11 cellular contexts compared by ENCODE assay signal in genomic region chr4:123986268-123986798, GRCh38.
DNase-seq lines count a peak whose midpoint lies in the region; FAIRE-seq and TF ChIP-seq lines count a peak whose summit lies in the region.
"Had no signal": no experiment of that assay in that cellular context is flagged by ENCODE, and none has a peak within 500 bp of the region (broad histone marks: within the 10 kb centered on the region; RNA-seq: fewer than 3 reads in every experiment).

No MANE protein-coding gene starts in this region.

- H3K4me1 Mint-ChIP-seq in nephron (peaks cover 10% of the 10 kb centered on the region), Caco-2 (ENCODE audit: low read depth, unreplicated experiment) (no peaks in the 10 kb centered on the region)
- H3K4me1 Mint-ChIP-seq: activated naive CD4-positive, alpha-beta T cell treated with anti-CD3 and anti-CD28 coated beads, Interleukin-2, amount 50 U/mL, for 24 hours had no signal

- TF ChIP-seq POLR2A in esophagus squamous epithelium (IDR thresholded peaks at IDR 0.05) = no peak

- no peaks in the 10 kb centered on the region for H3K27me3 Mint-ChIP-seq in nephron (ENCODE audit: low read depth)
- no peaks in the 10 kb centered on the region for H3K27me3 Mint-ChIP-seq in Caco-2 (ENCODE audit: insufficient read depth, unreplicated experiment)
- H3K27me3 Mint-ChIP-seq: activated naive CD4-positive, alpha-beta T cell treated with anti-CD3 and anti-CD28 coated beads, Interleukin-2, amount 50 U/mL, for 24 hours had no signal

- H3K27ac Mint-ChIP-seq in nephron (peak overlapping the region; percentile 40 to 93 (median 77)), Caco-2 (ENCODE audit: unreplicated experiment) (no peak overlapping the region)
- H3K27ac Mint-ChIP-seq: activated naive CD4-positive, alpha-beta T cell treated with anti-CD3 and anti-CD28 coated beads, Interleukin-2, amount 50 U/mL, for 24 hours had no signal

- H3K4me3 ChIP-seq in AG04449 (ENCODE audit: low read depth, low read length) (no peak overlapping the region), esophagus squamous epithelium (no peak overlapping the region), Caco-2 (ENCODE audit: low read depth, low read length) (no peak overlapping the region)
- H3K4me3 ChIP-seq: BLaER1 treated with 17β-estradiol and CSF1 and Interleukin-3, amounts not matched to agents 10 nM and 100 nM had no signal

- H3K27me3 ChIP-seq in esophagus squamous epithelium = no peaks in the 10 kb centered on the region
- H3K27me3 ChIP-seq in Caco-2 (replicated peaks; ENCODE audit: control insufficient read depth, insufficient read depth, low read length) = no peaks in the 10 kb centered on the region
- H3K27me3 ChIP-seq: BLaER1 treated with 17β-estradiol and CSF1 and Interleukin-3, amounts not matched to agents 10 nM and 100 nM had no signal

- CTCF ChIA-PET in AG04449 (lab: Yijun Ruan, JAX) (no interaction called here), Caco-2 (lab: Charles Lee) (no interaction called here)

- BruUV-seq in Caco-2 (replicated peaks; lab: Mats Ljungman, UMichigan) = no TSS peak

- intact Hi-C loops in esophagus squamous epithelium (cut with DNase I) = no loop called here
- intact Hi-C loops in Caco-2 (cut with micrococcal nuclease; ENCODE audit: unreplicated experiment) = no loop called here

- H3K9me3 Mint-ChIP-seq in nephron (peaks cover 17% of the 10 kb centered on the region), Caco-2 (ENCODE audit: unreplicated experiment) (no peaks in the 10 kb centered on the region)
- H3K9me3 Mint-ChIP-seq: activated naive CD4-positive, alpha-beta T cell treated with anti-CD3 and anti-CD28 coated beads, Interleukin-2, amount 50 U/mL, for 24 hours had no signal

- H3K27ac ChIP-seq in esophagus squamous epithelium = peak overlapping the region in 3 of 4 donors; percentile 26 to 75 (median 64)
- H3K27ac ChIP-seq: BLaER1 treated with 17β-estradiol and CSF1 and Interleukin-3, amounts not matched to agents 10 nM and 100 nM had no signal

- WGBS in esophagus squamous epithelium, 2 donors = 32 to 49% methylated on average over 2 of the region's 2 CpGs

- no peaks in the 10 kb centered on the region for H3K9me3 ChIP-seq in esophagus squamous epithelium
- H3K9me3 ChIP-seq in Caco-2 = no peaks in the 10 kb centered on the region; the same call in 1 of the 2 replicates
- H3K9me3 ChIP-seq: BLaER1 treated with 17β-estradiol and CSF1 and Interleukin-3, amounts not matched to agents 10 nM and 100 nM had no signal

- POLR2A ChIA-PET in AG04449 (lab: Yijun Ruan, JAX) = no interaction called here
- POLR2A ChIA-PET in Caco-2 (lab: Charles Lee) = no interaction called here

- H3K4me1 ChIP-seq in esophagus squamous epithelium (peaks cover 0 to 13% (median 6%) of the 10 kb centered on the region in 3 donors), Caco-2 (no peaks in the 10 kb centered on the region)

- H3K4me3 Mint-ChIP-seq in nephron = no peak overlapping the region
- H3K4me3 Mint-ChIP-seq in Caco-2 (ENCODE audit: unreplicated experiment) = no peak overlapping the region
- H3K4me3 Mint-ChIP-seq: activated naive CD4-positive, alpha-beta T cell treated with anti-CD3 and anti-CD28 coated beads, Interleukin-2, amount 50 U/mL, for 24 hours had no signal

- TF ChIP-seq CTCF in AG04449 (IDR thresholded peaks at IDR 0.05; ENCODE audit: insufficient read depth, low read length, missing control alignments) (no peak), esophagus squamous epithelium (IDR thresholded peaks at IDR 0.05) (no peak), nephron (IDR thresholded peaks at IDR 0.05; ENCODE audit: unreplicated experiment in 3 of 3) (no peak), Caco-2 (IDR thresholded peaks at IDR 0.05; ENCODE audit: insufficient read depth in 1 of 2, low read depth in 1 of 2, low read length in 1 of 2, severe bottlenecking in 1 of 2, unreplicated experiment in 1 of 2) (no peak)

- DNase-seq in AG04449 (ENCODE audit: low read depth, low spot score) (peak; percentile 88), RCC 7860 (ENCODE audit: low spot score) (peak; percentile 28), esophagus squamous epithelium (lab: John Stamatoyannopoulos, UW) (peak; percentile 0), NOMO-1 treated with dmso at 0.1 percent for 144 hours (lab: John Stamatoyannopoulos, UW; ENCODE audit: unreplicated experiment) (no peak), Caco-2 (no peak), AML-193 (lab: John Stamatoyannopoulos, UW) (no peak), T1000 (lab: John Stamatoyannopoulos, UW) (no peak)
- DNase-seq: islet precursor cell had no signal

- no peak for FAIRE-seq in RCC 7860 (lab: Jason Lieb, UNC)

- H3K36me3 ChIP-seq in esophagus squamous epithelium = no peaks in the 10 kb centered on the region
- no peaks in the 10 kb centered on the region for H3K36me3 ChIP-seq in Caco-2 (ENCODE audit: control insufficient read depth, insufficient read depth, low read length)
- H3K36me3 ChIP-seq: BLaER1 treated with 17β-estradiol and CSF1 and Interleukin-3, amounts not matched to agents 10 nM and 100 nM had no signal

- no peaks in the 10 kb centered on the region for H3K36me3 Mint-ChIP-seq in nephron (ENCODE audit: low read depth)
- H3K36me3 Mint-ChIP-seq in Caco-2 (ENCODE audit: insufficient read depth, unreplicated experiment) = no peaks in the 10 kb centered on the region
- H3K36me3 Mint-ChIP-seq: activated naive CD4-positive, alpha-beta T cell treated with anti-CD3 and anti-CD28 coated beads, Interleukin-2, amount 50 U/mL, for 24 hours had no signal

Comparison
In these comparisons a context has a peak if more than half of its experiments do, and no peak if none do; other contexts are left out.
1. DNase-seq: peak in AG04449 (single experiment), RCC 7860 (single experiment) and esophagus squamous epithelium (single experiment); none in NOMO-1 treated with dmso at 0.1 percent for 144 hours (single experiment), Caco-2 (0 of 2), AML-193 (0 of 2) and T1000 (single experiment).